13 cellular contexts compared by ENCODE assay signal in genomic region chr2:115910270-115910669, GRCh38.
DNase-seq lines count a peak whose midpoint lies in the region; ATAC-seq and TF ChIP-seq lines count a peak whose summit lies in the region.
"Had no signal": no experiment of that assay in that cellular context is flagged by ENCODE, and none has a peak within 500 bp of the region (broad histone marks: within the 10 kb centered on the region; RNA-seq: fewer than 3 reads in every experiment).

No MANE protein-coding gene starts in this region.

- no peak overlapping the region for H3K4me3 Mint-ChIP-seq in endothelial cell (ENCODE audit: unreplicated experiment)

- H3K18ac ChIP-seq in trophoblast cell (ENCODE audit: low read length): no peak overlapping the region

- H3K36me3 ChIP-seq in trophoblast cell (ENCODE audit: control insufficient read depth in 1 of 2, insufficient read depth in 2 of 2, low read length in 2 of 2): no peaks in the 10 kb centered on the region
- H3K36me3 ChIP-seq: ascending aorta; BLaER1 treated with 17β-estradiol and CSF1 and Interleukin-3, amounts not matched to agents 10 nM and 100 nM had no signal

- no peak overlapping the region for H2BK5ac ChIP-seq in trophoblast cell (ENCODE audit: low read depth, low read length, poor library complexity)

- H3K4me1 ChIP-seq in trophoblast cell (ENCODE audit: control insufficient read depth in 1 of 2, insufficient read depth in 2 of 2, low read length in 2 of 2): no peaks in the 10 kb centered on the region
- H3K4me1 ChIP-seq: ascending aorta; BLaER1 treated with 17β-estradiol and CSF1 and Interleukin-3, amounts not matched to agents 10 nM and 100 nM had no signal

- H3K9ac ChIP-seq in trophoblast cell (ENCODE audit: low read length): no peak overlapping the region
- H3K9ac ChIP-seq: BLaER1 treated with 17β-estradiol and CSF1 and Interleukin-3, amounts not matched to agents 10 nM and 100 nM had no signal

- no peak overlapping the region for H2BK120ac ChIP-seq in trophoblast cell (ENCODE audit: insufficient read depth, low read length, poor library complexity)

- no peaks in the 10 kb centered on the region for H3K79me2 ChIP-seq in trophoblast cell (ENCODE audit: control insufficient read depth, insufficient read depth, low read length, poor library complexity)

- H4K8ac ChIP-seq in trophoblast cell (ENCODE audit: low read depth, low read length): no peak overlapping the region

- peak; percentile 35 for DNase-seq in H4 (ENCODE audit: low spot score)
- peak; percentile 5 for DNase-seq in NCI-H82 treated with DMSO at 0.1 percent for 48 hours (lab: John Stamatoyannopoulos, UW; ENCODE audit: unreplicated experiment)
- peak; percentile 17 for DNase-seq in endothelial cell (ENCODE audit: low spot score)
- peak; percentile 0 to 9 for DNase-seq in trophoblast cell
- DNase-seq in mesenteric fat pad (ENCODE audit: low spot score): no peak
- DNase-seq: Karpas-422, NCI-H187 treated with DMSO at 0.1 percent for 48 hours had no signal

- no peaks in the 10 kb centered on the region for H3K9me3 ChIP-seq in trophoblast cell (ENCODE audit: insufficient read depth, low read depth, low read length)
- H3K9me3 ChIP-seq: ascending aorta; BLaER1 treated with 17β-estradiol and CSF1 and Interleukin-3, amounts not matched to agents 10 nM and 100 nM had no signal

- no CpG with 5 or more reads among the region's 6 CpGs for WGBS in trophoblast cell (ENCODE audit: extremely low coverage, insufficient coverage, insufficient read length)

- no peak overlapping the region for H2AK5ac ChIP-seq in trophoblast cell (ENCODE audit: low read length)

- no peaks in the 10 kb centered on the region for H3K27me3 ChIP-seq in trophoblast cell (ENCODE audit: insufficient read depth, low read length)
- H3K27me3 ChIP-seq: ascending aorta; BLaER1 treated with 17β-estradiol and CSF1 and Interleukin-3, amounts not matched to agents 10 nM and 100 nM had no signal

- no peak overlapping the region for H4K91ac ChIP-seq in trophoblast cell (ENCODE audit: low read depth, low read length)

- no peaks in the 10 kb centered on the region for H3K79me1 ChIP-seq in trophoblast cell (ENCODE audit: low read length)

- no peak overlapping the region for H3K14ac ChIP-seq in trophoblast cell (ENCODE audit: low read length)

- peak; percentile 63 for TF ChIP-seq CTCF in endothelial cell (IDR thresholded peaks at IDR 0.05; ENCODE audit: unreplicated experiment)

- H3K4me2 ChIP-seq in trophoblast cell (ENCODE audit: low read length): no peak overlapping the region
- H3K4me2 ChIP-seq: BLaER1 treated with 17β-estradiol and CSF1 and Interleukin-3, amounts not matched to agents 10 nM and 100 nM had no signal

- H3K4me3 ChIP-seq in trophoblast cell (ENCODE audit: low read depth, low read length): no peak overlapping the region
- H3K4me3 ChIP-seq: ascending aorta; BLaER1 treated with 17β-estradiol and CSF1 and Interleukin-3, amounts not matched to agents 10 nM and 100 nM had no signal

- H3K4ac ChIP-seq in trophoblast cell (ENCODE audit: low read depth, low read length): no peak overlapping the region

- no peak overlapping the region for H2AFZ ChIP-seq in trophoblast cell (ENCODE audit: insufficient read depth, low read length, poor library complexity)

- H2BK12ac ChIP-seq in trophoblast cell (ENCODE audit: low read length): no peak overlapping the region

- H4K12ac ChIP-seq in trophoblast cell (ENCODE audit: low read depth, low read length): no peak overlapping the region

- H3K27ac ChIP-seq in trophoblast cell (ENCODE audit: low read depth, low read length): no peak overlapping the region
- H3K27ac ChIP-seq: ascending aorta; BLaER1 treated with 17β-estradiol and CSF1 and Interleukin-3, amounts not matched to agents 10 nM and 100 nM; HL-60 had no signal

- no peak overlapping the region for H3K27ac Mint-ChIP-seq in endothelial cell (ENCODE audit: unreplicated experiment)

- no peaks in the 10 kb centered on the region for H3K36me3 Mint-ChIP-seq in endothelial cell (ENCODE audit: low read depth, unreplicated experiment)

- no peak overlapping the region for H3K23ac ChIP-seq in trophoblast cell (ENCODE audit: low read length)

- no peaks in the 10 kb centered on the region for H3K9me3 Mint-ChIP-seq in endothelial cell (ENCODE audit: unreplicated experiment)

- peaks cover 9% of the 10 kb centered on the region for H3K4me1 Mint-ChIP-seq in endothelial cell (ENCODE audit: unreplicated experiment)

- no peak for ATAC-seq in HG03280 (IDR thresholded peaks at IDR 0.05; ENCODE audit: unreplicated experiment)
- ATAC-seq in GM19351 (IDR thresholded peaks at IDR 0.05; ENCODE audit: unreplicated experiment): no peak
- no peak for ATAC-seq in GM19023 (IDR thresholded peaks at IDR 0.05; ENCODE audit: unreplicated experiment)

- no peaks in the 10 kb centered on the region for H3K27me3 Mint-ChIP-seq in endothelial cell (ENCODE audit: unreplicated experiment)
